In the genomic region with DNA sequence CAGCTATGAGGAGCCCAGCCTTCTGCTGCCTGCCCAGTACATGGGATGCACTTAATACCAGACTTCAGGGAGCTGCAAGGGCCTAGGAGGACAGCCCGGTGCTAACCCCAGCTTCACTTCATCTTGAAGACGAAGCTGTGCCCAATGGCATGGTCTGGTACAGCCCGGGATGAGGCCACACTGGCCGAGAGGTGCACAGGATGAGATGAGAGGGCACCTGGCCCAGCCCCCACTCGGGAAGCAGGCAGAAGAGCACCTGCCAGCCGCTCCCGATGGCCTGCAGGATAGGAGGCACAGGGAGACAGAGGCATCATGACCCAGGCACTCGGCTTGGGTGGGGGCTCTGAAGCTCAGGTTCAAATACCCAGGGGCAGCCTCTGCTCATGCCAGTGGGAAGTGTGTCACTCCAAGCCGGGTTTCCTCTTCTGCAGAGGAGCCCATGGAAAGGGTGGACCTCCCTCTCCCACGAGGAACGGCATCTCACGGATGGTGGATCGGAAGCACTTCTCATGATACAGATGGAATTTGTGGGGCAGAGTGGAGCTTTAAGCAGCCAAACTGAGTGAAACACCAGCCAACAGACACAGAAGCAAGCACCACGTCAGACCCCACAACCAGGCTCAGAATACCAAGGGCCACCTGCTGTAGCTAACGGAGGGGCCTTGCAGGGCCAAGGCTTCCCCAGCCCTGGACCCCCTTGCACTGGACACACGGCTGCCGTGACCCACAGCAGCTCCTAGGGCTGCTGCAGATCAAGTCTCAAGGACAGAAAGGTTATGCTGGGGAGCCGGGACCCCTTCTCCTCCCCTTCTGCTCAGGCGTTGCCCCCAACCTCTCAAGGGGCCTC, we compare ENCODE assay signal across 24 cellular contexts.
DNase-seq lines count a peak whose midpoint lies in the region; ATAC-seq, FAIRE-seq and TF ChIP-seq lines count a peak whose summit lies in the region.
"Had no signal": no experiment of that assay in that cellular context is flagged by ENCODE, and none has a peak within 500 bp of the region (broad histone marks: within the 10 kb centered on the region; RNA-seq: fewer than 3 reads in every experiment).

No MANE protein-coding gene starts in this region.

- no peak for ATAC-seq in activated CD8-positive, alpha-beta memory T cell treated with anti-CD3 and anti-CD28 coated beads, Interleukin-2, amount 10 ng/mL, durations not matched to agents 7 days and 5 days
- ATAC-seq in lung (ENCODE audit: insufficient read depth, low FRiP score): no peak
- no peak for ATAC-seq in GM19324 (IDR thresholded peaks at IDR 0.05; ENCODE audit: low FRiP score, unreplicated experiment)
- ATAC-seq: GM12878, HCT116, pancreas, T-cell had no signal

- FAIRE-seq in HTR-8/SVneo (lab: Jason Lieb, UNC): no peak
- FAIRE-seq: GM12878, keratinocyte, pancreas had no signal

- DNase-seq in COLO668 (lab: John Stamatoyannopoulos, UW; ENCODE audit: unreplicated experiment) (peak; percentile 27), lung (ENCODE audit: low spot score) (peak; percentile 21), HuH-7 (ENCODE audit: low spot score) (no peak), HTR-8/SVneo (ENCODE audit: insufficient read length, low spot score) (no peak)
- DNase-seq in activated CD8-positive, alpha-beta memory T cell treated with anti-CD3 and anti-CD28 coated beads, Interleukin-2, amount 10 ng/mL, durations not matched to agents 7 days and 5 days: peak; percentile 22
- peak; percentile 14 for DNase-seq in stimulated activated CD8-positive, alpha-beta memory T cell treated with anti-CD3 and anti-CD28 coated beads, Interleukin-4, amount 100 ng/mL, for 48 hours
- DNase-seq: activated CD4-positive, alpha-beta T cell treated with anti-CD3 and anti-CD28 coated beads, Interleukin-2, amount 50 U/mL, for 4 hours; activated CD4-positive, CD25-positive, alpha-beta regulatory T cell; activated naive CD4-positive, alpha-beta T cell; amniotic stem cell; dermis blood vessel endothelial cell; naive B cell; NCI-H1694 treated with DMSO at 0.1 percent for 48 hours; NCI-H2227 treated with DMSO at 0.1 percent for 48 hours; NCI-H69 had no signal

- H3K27ac ChIP-seq in lung (ENCODE audit: low read depth in 1 of 2, low read length in 1 of 2): no peak overlapping the region
- H3K27ac ChIP-seq: pancreas, SJSA1, uterus had no signal

- no peaks in the 10 kb centered on the region for H3K4me1 ChIP-seq in lung (ENCODE audit: control insufficient read depth in 2 of 2, insufficient read depth in 2 of 2, low read length in 2 of 2)
- H3K4me1 ChIP-seq: pancreas, SJSA1, uterus had no signal

- H3K27ac Mint-ChIP-seq in activated CD8-positive, alpha-beta memory T cell treated with anti-CD3 and anti-CD28 coated beads, Interleukin-2, amount 10 ng/mL, durations not matched to agents 7 days and 5 days: no peak overlapping the region
- H3K27ac Mint-ChIP-seq: CD14-positive monocyte, naive B cell, T-cell had no signal

- H3K9me3 ChIP-seq in lung (ENCODE audit: control insufficient read depth in 2 of 2, insufficient read depth in 1 of 2, low read length in 1 of 2): peaks cover 0 to 6% of the 10 kb centered on the region in 2 donors
- H3K9me3 ChIP-seq: pancreas, uterus had no signal

- peaks cover 10% of the 10 kb centered on the region for H3K9me3 Mint-ChIP-seq in activated CD8-positive, alpha-beta memory T cell treated with anti-CD3 and anti-CD28 coated beads, Interleukin-2, amount 10 ng/mL, durations not matched to agents 7 days and 5 days (ENCODE audit: low read depth)

- H3K4me3 ChIP-seq in lung: no peak overlapping the region
- H3K4me3 ChIP-seq: GM12878, pancreas, SJSA1, uterus had no signal

- H3K4me1 Mint-ChIP-seq in activated CD8-positive, alpha-beta memory T cell treated with anti-CD3 and anti-CD28 coated beads, Interleukin-2, amount 10 ng/mL, durations not matched to agents 7 days and 5 days: no peaks in the 10 kb centered on the region
- H3K4me1 Mint-ChIP-seq: CD14-positive monocyte, T-cell had no signal

- peaks cover 6% of the 10 kb centered on the region for H3K36me3 Mint-ChIP-seq in activated CD8-positive, alpha-beta memory T cell treated with anti-CD3 and anti-CD28 coated beads, Interleukin-2, amount 10 ng/mL, durations not matched to agents 7 days and 5 days
- H3K36me3 Mint-ChIP-seq: CD14-positive monocyte, naive B cell, T-cell had no signal

- CTCF ChIA-PET in activated CD8-positive, alpha-beta memory T cell treated with anti-CD3 and anti-CD28 coated beads, Interleukin-2, amount 10 ng/mL, durations not matched to agents 7 days and 5 days (lab: Charles Lee): interaction anchor here (0.6 kb wide), 1 partner anchor 13 kb away, joined by 3 read pairs; no protein-coding TSS in a partner anchor

- H3K27me3 Mint-ChIP-seq in activated CD8-positive, alpha-beta memory T cell treated with anti-CD3 and anti-CD28 coated beads, Interleukin-2, amount 10 ng/mL, durations not matched to agents 7 days and 5 days: no peaks in the 10 kb centered on the region

- 81 to 88% methylated on average over 19 of the region's 19 CpGs for WGBS in lung, 2 donors

- H3K27me3 ChIP-seq in lung (ENCODE audit: control insufficient read depth, insufficient read depth): no peaks in the 10 kb centered on the region
- H3K27me3 ChIP-seq: uterus had no signal

- no peak overlapping the region for H3K4me3 Mint-ChIP-seq in activated CD8-positive, alpha-beta memory T cell treated with anti-CD3 and anti-CD28 coated beads, Interleukin-2, amount 10 ng/mL, durations not matched to agents 7 days and 5 days
- H3K4me3 Mint-ChIP-seq: CD14-positive monocyte, naive B cell, T-cell had no signal

- no peak for TF ChIP-seq CTCF in lung (IDR thresholded peaks at IDR 0.05; ENCODE audit: control extremely low read depth, extremely low read depth)

- no peaks in the 10 kb centered on the region for H3K36me3 ChIP-seq in lung (ENCODE audit: control insufficient read depth in 2 of 2, insufficient read depth in 2 of 2, low read length in 2 of 2)
- H3K36me3 ChIP-seq: pancreas, SJSA1, uterus had no signal

Comparison
In these comparisons a context has a peak if more than half of its experiments do, and no peak if none do; other contexts are left out.
1. DNase-seq: peak in COLO668 (single experiment), activated CD8-positive, alpha-beta memory T cell treated with anti-CD3 and anti-CD28 coated beads, Interleukin-2, amount 10 ng/mL, durations not matched to agents 7 days and 5 days (single experiment), lung (single experiment) and stimulated activated CD8-positive, alpha-beta memory T cell treated with anti-CD3 and anti-CD28 coated beads, Interleukin-4, amount 100 ng/mL, for 48 hours (single experiment); none in HuH-7 (single experiment) and HTR-8/SVneo (single experiment).